Comparison of ENCODE assay signal across 10 cellular contexts in the genomic region with DNA sequence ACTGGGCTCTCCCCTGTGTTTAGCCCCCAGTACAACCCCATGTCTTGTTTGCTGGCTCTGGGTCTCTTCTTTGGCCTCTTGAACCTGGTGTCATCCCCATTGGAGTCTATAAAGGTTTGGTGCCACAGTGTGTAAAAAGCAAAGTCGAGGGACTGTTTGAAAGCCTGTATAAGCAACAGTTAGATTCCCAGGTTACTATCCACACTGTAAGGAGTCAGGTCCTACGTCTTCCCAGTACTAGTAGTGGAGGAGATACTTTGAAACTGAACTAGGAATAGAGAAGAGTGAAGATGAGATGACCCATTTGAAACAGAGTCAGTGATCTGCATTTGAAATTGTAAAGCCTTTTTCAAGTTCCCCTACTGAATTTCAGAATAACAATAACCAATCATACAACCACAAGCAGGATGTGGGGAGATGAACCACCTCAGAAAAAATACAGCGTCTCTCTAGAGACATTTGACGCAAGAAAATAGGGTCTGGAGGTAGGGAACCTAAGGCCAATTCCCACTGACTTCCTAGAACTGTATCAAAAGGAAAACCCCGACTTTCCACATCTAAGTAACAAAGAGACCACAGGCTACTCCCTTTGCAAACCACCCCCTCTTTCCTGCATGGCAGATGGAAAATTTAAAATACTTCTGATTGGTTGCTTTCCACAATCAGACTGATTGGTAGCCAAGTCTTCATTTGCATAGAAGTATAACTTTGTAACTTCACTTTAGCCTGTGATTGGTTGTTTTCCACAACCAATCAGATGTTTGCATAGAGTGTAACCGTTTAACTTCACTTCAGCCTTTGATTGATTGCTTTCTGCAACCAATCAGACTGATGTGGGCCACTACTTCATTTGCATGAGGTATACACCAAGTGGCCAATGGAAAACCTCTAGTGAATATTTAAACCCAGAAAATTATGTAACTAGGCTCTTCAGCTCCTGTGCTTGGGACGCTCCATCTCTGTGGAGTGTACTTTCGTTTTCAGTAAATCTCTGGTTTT. TPM values are rescaled to one million over a fixed set of nuclear protein-coding genes. Genes with fewer than 3 reads are reported as not detected.
A peak's percentile ranks its signal among the peaks of the same experiment; 100 is the strongest.
DNase-seq lines count a peak whose midpoint lies in the region; ATAC-seq, FAIRE-seq and TF ChIP-seq lines count a peak whose summit lies in the region.
"Had no signal": no experiment of that assay in that cellular context is flagged by ENCODE, and none has a peak within 500 bp of the region (broad histone marks: within the 10 kb centered on the region; RNA-seq: fewer than 3 reads in every experiment).

No MANE protein-coding gene starts in this region.

- TF ChIP-seq RAD21 in K562 (CRISPR knock-in tag; conservative IDR thresholded peaks at IDR 0.05 in 1 of 2, IDR thresholded peaks at IDR 0.05 in 1 of 2) = no peak

- no peaks in the 10 kb centered on the region for H3K27me3 Mint-ChIP-seq in activated CD4-positive, alpha-beta T cell treated with anti-CD3 and anti-CD28 coated beads for 36 hours

- POLR2A ChIA-PET in activated CD4-positive, alpha-beta T cell treated with anti-CD3 and anti-CD28 coated beads for 36 hours (lab: Charles Lee) = no interaction called here
- POLR2A ChIA-PET in K562 (lab: Yijun Ruan, JAX) = interaction anchor here (0.9 kb wide), 1 partner anchor 12 kb away, joined by 4 read pairs; no protein-coding TSS in a partner anchor

- peaks cover 0 to 16% of the 10 kb centered on the region in 2 experiments; a peak in 3 of 5 replicates for H3K4me1 ChIP-seq in K562 (replicated peaks in 1 of 2; ENCODE audit: control insufficient read depth in 2 of 2, insufficient read depth in 2 of 2, low read length in 2 of 2)

- peak overlapping the region; percentile 95 for H3K27ac Mint-ChIP-seq in activated CD4-positive, alpha-beta T cell treated with anti-CD3 and anti-CD28 coated beads for 36 hours
- H3K27ac Mint-ChIP-seq in stimulated activated effector memory CD8-positive, alpha-beta T cell treated with anti-CD3 and anti-CD28 coated beads, Interleukin-12 subunit alpha, Interleukin-12 subunit beta, amount 100 ng/mL, for 72 hours = peak overlapping the region; percentile 87

- 11% methylated on average over 8 of the region's 8 CpGs for WGBS in K562 (ENCODE audit: insufficient coverage, low coverage, missing lambda C conversion rate)

- H3K9ac ChIP-seq in K562 (ENCODE audit: insufficient read depth in 1 of 2, low read depth in 2 of 2, low read length in 2 of 2) = no peak overlapping the region

- intact Hi-C loops in activated CD4-positive, alpha-beta T cell treated with anti-CD3 and anti-CD28 coated beads for 36 hours (cut with DNase I, micrococcal nuclease) = loop anchor here (2.0 to 5.0 kb wide), 4 partner anchors 50 to 636 kb away; a partner anchor contains a TSS
- intact Hi-C loops in K562 (cut with micrococcal nuclease) = no loop called here

- peak; percentile 73 for ATAC-seq in activated CD4-positive, alpha-beta T cell treated with anti-CD3 and anti-CD28 coated beads for 36 hours
- peak; percentile 60 for ATAC-seq in K562
- peak; percentile 89 for ATAC-seq in stimulated activated effector memory CD8-positive, alpha-beta T cell treated with anti-CD3 and anti-CD28 coated beads, Interleukin-12 subunit alpha, Interleukin-12 subunit beta, amount 100 ng/mL, for 72 hours
- no peak for ATAC-seq in HG03571 (IDR thresholded peaks at IDR 0.05; ENCODE audit: unreplicated experiment)

- H3K9me3 ChIP-seq in K562 (replicated peaks; ENCODE audit: control insufficient read depth, insufficient read depth, low read depth, low read length) = no peaks in the 10 kb centered on the region

- FAIRE-seq in K562 (lab: Jason Lieb, UNC) = no peak

- peaks cover 54% of the 10 kb centered on the region for H3K4me1 Mint-ChIP-seq in activated CD4-positive, alpha-beta T cell treated with anti-CD3 and anti-CD28 coated beads for 36 hours
- peaks cover 38% of the 10 kb centered on the region for H3K4me1 Mint-ChIP-seq in stimulated activated effector memory CD8-positive, alpha-beta T cell treated with anti-CD3 and anti-CD28 coated beads, Interleukin-12 subunit alpha, Interleukin-12 subunit beta, amount 100 ng/mL, for 72 hours

- H3K4me3 Mint-ChIP-seq in activated CD4-positive, alpha-beta T cell treated with anti-CD3 and anti-CD28 coated beads for 36 hours = peak overlapping the region; percentile 50
- H3K4me3 Mint-ChIP-seq in stimulated activated effector memory CD8-positive, alpha-beta T cell treated with anti-CD3 and anti-CD28 coated beads, Interleukin-12 subunit alpha, Interleukin-12 subunit beta, amount 100 ng/mL, for 72 hours = peak overlapping the region; percentile 64

- in situ Hi-C loops in K562 (cut with MboI) = no loop called here

- no peaks in the 10 kb centered on the region for H3K27me3 ChIP-seq in K562 (ENCODE audit: control insufficient read depth in 2 of 2, insufficient read depth in 2 of 2, low read length in 2 of 2)
- H3K27me3 ChIP-seq: MG63 had no signal

- H3K27ac ChIP-seq in K562 (ENCODE audit: extremely low read depth, low read depth, low read length) = no peak overlapping the region

- no peak overlapping the region for H2AFZ ChIP-seq in K562 (ENCODE audit: low read depth, low read length)

- peak overlapping the region; percentile 20; the same call in 1 of the 2 replicates for H3K4me2 ChIP-seq in K562 (ENCODE audit: insufficient read depth, low read length)

- peak; percentile 68 for DNase-seq in activated CD4-positive, alpha-beta T cell treated with anti-CD3 and anti-CD28 coated beads for 36 hours
- no peak for DNase-seq in activated CD4-positive, alpha-beta T cell treated with anti-CD3 and anti-CD28 coated beads for 1 hour
- DNase-seq in T-helper 1 cell (peak in 4 of 5 donors; percentile 26 to 70 (median 44)), K562 (ENCODE audit: extremely low read depth in 1 of 4, low spot score in 3 of 4) (no peak), NCI-H69 (lab: John Stamatoyannopoulos, UW) (no peak), ureter (ENCODE audit: low spot score) (no peak)
- peak; percentile 14 to 59 for DNase-seq in stimulated activated effector memory CD8-positive, alpha-beta T cell treated with anti-CD3 and anti-CD28 coated beads, Interleukin-12 subunit alpha, Interleukin-12 subunit beta, amount 100 ng/mL, for 72 hours (ENCODE audit: low spot score in 2 of 2)
- DNase-seq: MG63, SHP77 treated with DMSO at 0.1 percent for 48 hours had no signal

- no peaks in the 10 kb centered on the region for H3K79me2 ChIP-seq in K562 (ENCODE audit: control insufficient read depth, insufficient read depth, low read length)

- no peaks in the 10 kb centered on the region for H3K36me3 ChIP-seq in K562 (ENCODE audit: control insufficient read depth, insufficient read depth, low read length)
- H3K36me3 ChIP-seq: MG63 had no signal

- no peaks in the 10 kb centered on the region for H3K9me1 ChIP-seq in K562 (ENCODE audit: control insufficient read depth, insufficient read depth, low read length)

- no peaks in the 10 kb centered on the region for H4K20me1 ChIP-seq in K562 (replicated peaks; ENCODE audit: control insufficient read depth, insufficient read depth, low read length)

- H3K4me3 ChIP-seq in K562 = no peak overlapping the region
- H3K4me3 ChIP-seq: MG63 had no signal

- no peak for TF ChIP-seq CTCF in K562 (IDR thresholded peaks at IDR 0.05 in 2 of 3, conservative IDR thresholded peaks at IDR 0.05 in 1 of 3; ENCODE audit: insufficient read depth in 2 of 3, low read depth in 1 of 3, low read length in 3 of 3)

- CTCF ChIA-PET in activated CD4-positive, alpha-beta T cell treated with anti-CD3 and anti-CD28 coated beads for 36 hours (lab: Charles Lee) = interaction anchor here (3.1 kb wide), 1 partner anchor 10 kb away, joined by 15 read pairs; no protein-coding TSS in a partner anchor
- CTCF ChIA-PET in K562 (lab: Yijun Ruan, JAX; ENCODE audit: low intra/inter-chr PET ratio) = no interaction called here

- H3K36me3 Mint-ChIP-seq in activated CD4-positive, alpha-beta T cell treated with anti-CD3 and anti-CD28 coated beads for 36 hours (ENCODE audit: low read depth) = peaks cover 5% of the 10 kb centered on the region
- H3K36me3 Mint-ChIP-seq in stimulated activated effector memory CD8-positive, alpha-beta T cell treated with anti-CD3 and anti-CD28 coated beads, Interleukin-12 subunit alpha, Interleukin-12 subunit beta, amount 100 ng/mL, for 72 hours = peaks cover 9% of the 10 kb centered on the region

- peaks cover 13% of the 10 kb centered on the region for H3K9me3 Mint-ChIP-seq in activated CD4-positive, alpha-beta T cell treated with anti-CD3 and anti-CD28 coated beads for 36 hours (ENCODE audit: low read depth)
- peaks cover 5% of the 10 kb centered on the region for H3K9me3 Mint-ChIP-seq in stimulated activated effector memory CD8-positive, alpha-beta T cell treated with anti-CD3 and anti-CD28 coated beads, Interleukin-12 subunit alpha, Interleukin-12 subunit beta, amount 100 ng/mL, for 72 hours

- TF ChIP-seq EP300 in K562 (IDR thresholded peaks at IDR 0.05; ENCODE audit: low read length) = no peak

- no TSS peak for BruUV-seq in K562 (replicated peaks; lab: Mats Ljungman, UMichigan)

- TF ChIP-seq POLR2A in K562 (conservative IDR thresholded peaks at IDR 0.05) = no peak

TF ChIP-seq in K562, 482 proteins besides CTCF, POLR2A, EP300 and RAD21 (continues in another document):
- peak; percentile 91 for TF ChIP-seq FOXM1 (IDR thresholded peaks at IDR 0.05; ENCODE audit: low read depth)
- no peak for TF ChIP-seq FOXM1 (CRISPR knock-in tag; IDR thresholded peaks at IDR 0.05; ENCODE audit: low read depth)
- TF ChIP-seq TBL1XR1 (IDR thresholded peaks at IDR 0.05; ENCODE audit: low read length in 2 of 2) = no peak

RNA-seq across cellular contexts. Expression of a gene that starts 49.9 kb away (rescaled TPM):
- 10 to 100 TPM; 22.4 to 23.3 TPM for total RNA-seq in activated CD4-positive, alpha-beta T cell treated with anti-CD3 and anti-CD28 coated beads for 36 hours
- 13.0 and 37.1 TPM in 2 replicates for total RNA-seq in K562 (2011; cell fraction: chromatin; rRNA removed; ENCODE audit: low replicate concordance)
- 5.2 and 10.1 TPM in 2 replicates for total RNA-seq in K562 (2011; cell fraction: nucleolus; rRNA removed)
- 16.2 and 17.3 TPM in 2 replicates for total RNA-seq in K562 (2011; cell fraction: nucleoplasm; rRNA removed)
- 13.0 and 15.2 TPM in 2 replicates for total RNA-seq in K562 (2014; rRNA removed)
- total RNA-seq in K562 (2014; rRNA removed; fragmentation: Illumina TruSeq; extraction: Trizol) = 20.0 and 24.2 TPM in 2 replicates
- 20.8 and 22.6 TPM in 2 replicates for total RNA-seq in K562 (2015; rRNA removed; fragmentation: Illumina TruSeq; extraction: Trizol)
- 21.6 and 22.1 TPM in 2 replicates for total RNA-seq in K562 (2021)
- 12.5 and 17.3 TPM in 2 replicates for polyA plus RNA-seq in K562 (2011; rRNA removed)
- 4.1 and 5.5 TPM in 2 replicates for polyA plus RNA-seq in K562 (2011; cell fraction: cytosol; rRNA removed)
- polyA plus RNA-seq in K562 (2011; cell fraction: nucleus; rRNA removed) = 6.9 and 9.1 TPM in 2 replicates
- polyA plus RNA-seq in K562 (2012) = 12.3 and 28.7 TPM in 2 replicates
- 18.7 and 23.7 TPM in 2 replicates for polyA plus RNA-seq in K562 (2014; fragmentation: Illumina TruSeq; extraction: Trizol)
- polyA plus RNA-seq in K562 (2014; fragmentation: Nextera tagmentation; extraction: Ambion mirVana) = 10 to 100 TPM in 1 of 2 experiments, 1 to 10 TPM in 1; 7.2 to 12.2 TPM
- polyA plus RNA-seq in K562 (2014; rRNA removed) = 12.4 and 12.9 TPM in 2 replicates
- 26.9 and 27.0 TPM in 2 replicates for polyA minus RNA-seq in K562 (2011; rRNA and poly(A)+ RNA removed)
- polyA minus RNA-seq in K562 (2011; cell fraction: cytosol; rRNA and poly(A)+ RNA removed) = 6.6 and 8.8 TPM in 2 replicates
- polyA minus RNA-seq in K562 (2011; cell fraction: nucleus; rRNA and poly(A)+ RNA removed) = 9.3 and 16.9 TPM in 2 replicates
- total RNA-seq in ureter = 30.9 TPM

Comparison
In these comparisons a context has a peak if more than half of its experiments do, and no peak if none do; other contexts are left out.
1. DNase-seq: peak in activated CD4-positive, alpha-beta T cell treated with anti-CD3 and anti-CD28 coated beads for 36 hours (single experiment), T-helper 1 cell (4 of 5) and stimulated activated effector memory CD8-positive, alpha-beta T cell treated with anti-CD3 and anti-CD28 coated beads, Interleukin-12 subunit alpha, Interleukin-12 subunit beta, amount 100 ng/mL, for 72 hours (2 of 2); none in activated CD4-positive, alpha-beta T cell treated with anti-CD3 and anti-CD28 coated beads for 1 hour (single experiment), K562 (0 of 4), NCI-H69 (single experiment) and ureter (single experiment).